Comparison of ENCODE assay signal across 14 cellular contexts in the genomic region with DNA sequence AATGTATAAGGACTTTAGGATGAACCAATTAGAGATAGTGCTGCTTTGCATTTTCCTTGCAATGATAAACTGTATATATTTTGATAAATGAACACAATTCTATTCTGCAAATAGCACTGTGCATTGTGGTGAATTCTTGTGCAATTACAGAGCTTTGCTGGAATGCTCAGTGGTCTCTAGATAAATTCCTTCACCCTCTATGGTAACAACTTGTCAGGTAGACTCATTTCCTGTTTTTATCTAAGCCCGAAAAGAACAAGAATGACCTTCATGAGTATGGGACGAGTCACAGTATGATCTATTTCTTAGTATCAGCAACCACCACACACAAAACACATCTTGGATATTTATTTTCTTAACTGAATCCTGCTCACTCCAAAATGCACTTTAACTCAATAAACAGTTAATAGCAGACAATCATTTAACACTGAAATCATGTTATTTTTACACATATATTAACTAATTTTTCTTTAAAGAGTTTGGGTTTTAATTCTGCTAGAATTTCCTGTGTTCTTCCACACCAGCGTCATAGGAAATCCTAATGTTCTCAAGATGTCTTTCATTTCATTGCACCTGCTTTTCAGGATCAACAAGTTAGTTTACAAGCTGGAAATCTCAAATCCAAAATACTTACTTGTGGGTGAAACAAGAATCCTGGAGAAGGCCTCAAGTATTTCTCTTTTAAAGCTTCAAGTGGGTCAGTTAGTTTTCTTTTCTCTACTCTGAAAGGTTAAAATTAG.
DNase-seq lines count a peak whose midpoint lies in the region; ATAC-seq, FAIRE-seq and TF ChIP-seq lines count a peak whose summit lies in the region.
"Had no signal": no experiment of that assay in that cellular context is flagged by ENCODE, and none has a peak within 500 bp of the region (broad histone marks: within the 10 kb centered on the region; RNA-seq: fewer than 3 reads in every experiment).

No MANE protein-coding gene starts in this region.

- H3K9me3 Mint-ChIP-seq in astrocyte (ENCODE audit: unreplicated experiment), result peaks cover 1% of the 10 kb centered on the region
- H3K9me3 Mint-ChIP-seq: activated CD4-positive, alpha-beta T cell treated with anti-CD3 and anti-CD28 coated beads, Interleukin-2, amount 10 ng/mL, durations not matched to agents 7 days and 5 days; activated naive CD4-positive, alpha-beta T cell treated with anti-CD3 and anti-CD28 coated beads, Interleukin-2, amount 50 U/mL, for 24 hours had no signal

- H3K4me1 ChIP-seq in astrocyte (ENCODE audit: insufficient read depth, low read length), result peaks cover 31% of the 10 kb centered on the region
- peaks cover 27% of the 10 kb centered on the region for H3K4me1 ChIP-seq in keratinocyte (ENCODE audit: control insufficient read depth, extremely low read depth, insufficient read depth, low read length)
- H3K4me1 ChIP-seq: BLaER1 had no signal

- DNase-seq in A172 (ENCODE audit: low spot score) (peak; percentile 91), HS-27A (ENCODE audit: low read depth) (peak; percentile 81), astrocyte (ENCODE audit: low read depth) (peak; percentile 96), keratinocyte (ENCODE audit: low read depth, low spot score) (peak; percentile 35), NCI-H1694 treated with DMSO at 0.1 percent for 48 hours (lab: John Stamatoyannopoulos, UW) (no peak), DMS79 (lab: John Stamatoyannopoulos, UW) (no peak), NCI-H2196 treated with DMSO at 0.1 percent for 48 hours (lab: John Stamatoyannopoulos, UW; ENCODE audit: unreplicated experiment) (no peak)
- DNase-seq: activated CD4-positive, alpha-beta T cell treated with anti-CD3 and anti-CD28 coated beads, Interleukin-2, amount 10 ng/mL, durations not matched to agents 7 days and 5 days; midbrain; NCI-H2029; SHP77 had no signal

- ATAC-seq in HG02759 (IDR thresholded peaks at IDR 0.05; ENCODE audit: unreplicated experiment), result no peak

- H3K4me3 Mint-ChIP-seq in astrocyte (ENCODE audit: unreplicated experiment), result no peak overlapping the region
- H3K4me3 Mint-ChIP-seq: activated CD4-positive, alpha-beta T cell treated with anti-CD3 and anti-CD28 coated beads, Interleukin-2, amount 10 ng/mL, durations not matched to agents 7 days and 5 days; activated naive CD4-positive, alpha-beta T cell treated with anti-CD3 and anti-CD28 coated beads, Interleukin-2, amount 50 U/mL, for 24 hours had no signal

- H3K36me3 ChIP-seq in astrocyte (ENCODE audit: insufficient read depth, low read length) (peaks cover 11% of the 10 kb centered on the region), keratinocyte (ENCODE audit: control insufficient read depth in 2 of 2, extremely low read depth in 1 of 2, insufficient read depth in 2 of 2, low read length in 2 of 2) (peaks cover 0 to 2% of the 10 kb centered on the region in 2 experiments)
- H3K36me3 ChIP-seq: BLaER1 had no signal

- peaks cover 8% of the 10 kb centered on the region for H3K36me3 Mint-ChIP-seq in astrocyte (ENCODE audit: low read depth, unreplicated experiment)
- H3K36me3 Mint-ChIP-seq: activated naive CD4-positive, alpha-beta T cell treated with anti-CD3 and anti-CD28 coated beads, Interleukin-2, amount 50 U/mL, for 24 hours had no signal

- H3K4me3 ChIP-seq in astrocyte (ENCODE audit: insufficient read depth, low read depth, low read length) (no peak overlapping the region), keratinocyte (ENCODE audit: control insufficient read depth in 2 of 3, extremely low read depth in 1 of 3, insufficient read depth in 2 of 3, low read depth in 1 of 3, low read length in 3 of 3) (no peak overlapping the region)
- H3K4me3 ChIP-seq: BLaER1 had no signal

- peak overlapping the region; percentile 95 for H3K27ac Mint-ChIP-seq in astrocyte (ENCODE audit: unreplicated experiment)
- H3K27ac Mint-ChIP-seq: activated CD4-positive, alpha-beta T cell treated with anti-CD3 and anti-CD28 coated beads, Interleukin-2, amount 10 ng/mL, durations not matched to agents 7 days and 5 days; activated naive CD4-positive, alpha-beta T cell treated with anti-CD3 and anti-CD28 coated beads, Interleukin-2, amount 50 U/mL, for 24 hours had no signal

- H4K20me1 ChIP-seq in astrocyte (ENCODE audit: insufficient read depth, low read length) (no peaks in the 10 kb centered on the region), keratinocyte (ENCODE audit: control insufficient read depth, extremely low read depth, insufficient read depth, low read length) (no peaks in the 10 kb centered on the region)
- H4K20me1 ChIP-seq: BLaER1 had no signal

- peak overlapping the region; percentile 56 for H3K9ac ChIP-seq in astrocyte (ENCODE audit: low read length)
- H3K9ac ChIP-seq in keratinocyte (ENCODE audit: control insufficient read depth, extremely low read depth, insufficient read depth, low read length), result no peak overlapping the region
- H3K9ac ChIP-seq: BLaER1 had no signal

- H3K9me3 ChIP-seq in astrocyte (ENCODE audit: insufficient read depth, low read depth, low read length), result no peaks in the 10 kb centered on the region
- H3K9me3 ChIP-seq in keratinocyte (ENCODE audit: control insufficient read depth, low read depth, low read length), result no peaks in the 10 kb centered on the region
- H3K9me3 ChIP-seq: BLaER1 had no signal

- peak overlapping the region; percentile 52 for H3K4me2 ChIP-seq in astrocyte (ENCODE audit: low read length)
- peak overlapping the region; percentile 59 for H3K4me2 ChIP-seq in keratinocyte (ENCODE audit: control insufficient read depth, extremely low read depth, insufficient read depth, low read depth, low read length)
- H3K4me2 ChIP-seq: BLaER1 had no signal

- no peaks in the 10 kb centered on the region for H3K27me3 ChIP-seq in astrocyte (ENCODE audit: insufficient read depth, low read length)
- no peaks in the 10 kb centered on the region for H3K27me3 ChIP-seq in keratinocyte (ENCODE audit: control insufficient read depth, extremely low read depth, insufficient read depth, low read length)
- H3K27me3 ChIP-seq: BLaER1 had no signal

- H2AFZ ChIP-seq in astrocyte (ENCODE audit: low read depth, low read length), result no peak overlapping the region
- H2AFZ ChIP-seq in keratinocyte (ENCODE audit: control insufficient read depth, low read length), result no peak overlapping the region

- H3K27me3 Mint-ChIP-seq in astrocyte (ENCODE audit: low read depth, unreplicated experiment), result no peaks in the 10 kb centered on the region
- H3K27me3 Mint-ChIP-seq: activated naive CD4-positive, alpha-beta T cell treated with anti-CD3 and anti-CD28 coated beads, Interleukin-2, amount 50 U/mL, for 24 hours had no signal

- FAIRE-seq in astrocyte (lab: Jason Lieb, UNC) (peak; percentile 100), keratinocyte (lab: Jason Lieb, UNC) (peak; percentile 92)

- H3K79me2 ChIP-seq in astrocyte (ENCODE audit: insufficient read depth, low read length), result peaks cover 5% of the 10 kb centered on the region
- no peaks in the 10 kb centered on the region for H3K79me2 ChIP-seq in keratinocyte (ENCODE audit: control insufficient read depth, insufficient read depth, low read length)

- dilution Hi-C loops in keratinocyte (cut with MboI; ENCODE audit: extremely low pct_ligation_motif_present, low sequenced_read_pairs), result no loop called here

- H3K27ac ChIP-seq in astrocyte (ENCODE audit: low read depth, low read length) (peak overlapping the region; percentile 87), keratinocyte (ENCODE audit: control insufficient read depth, insufficient read depth, low read length) (peak overlapping the region; percentile 68)
- H3K27ac ChIP-seq: BLaER1 had no signal

- peaks cover 39% of the 10 kb centered on the region for H3K4me1 Mint-ChIP-seq in astrocyte (ENCODE audit: low read depth, unreplicated experiment)
- H3K4me1 Mint-ChIP-seq: activated CD4-positive, alpha-beta T cell treated with anti-CD3 and anti-CD28 coated beads, Interleukin-2, amount 10 ng/mL, durations not matched to agents 7 days and 5 days; activated naive CD4-positive, alpha-beta T cell treated with anti-CD3 and anti-CD28 coated beads, Interleukin-2, amount 50 U/mL, for 24 hours had no signal

- TF ChIP-seq CTCF in astrocyte (IDR thresholded peaks at IDR 0.05; ENCODE audit: insufficient read depth, low read depth, low read length) (no peak), keratinocyte (optimal IDR thresholded peaks at IDR 0.05 in 1 of 3, IDR thresholded peaks at IDR 0.05 in 1 of 3, conservative IDR thresholded peaks at IDR 0.05 in 1 of 3; ENCODE audit: extremely low read depth in 1 of 3, insufficient read depth in 2 of 3, low read length in 3 of 3) (no peak)

- no peaks in the 10 kb centered on the region for H3K9me1 ChIP-seq in keratinocyte (ENCODE audit: control insufficient read depth, extremely low read depth, insufficient read depth, low read length)

Comparison
In these comparisons a context has a peak if more than half of its experiments do, and no peak if none do; other contexts are left out.
1. DNase-seq: peak in A172 (single experiment), HS-27A (single experiment), astrocyte (single experiment) and keratinocyte (single experiment); none in NCI-H1694 treated with DMSO at 0.1 percent for 48 hours (single experiment), DMS79 (single experiment) and NCI-H2196 treated with DMSO at 0.1 percent for 48 hours (single experiment).